22 cellular contexts compared by ENCODE assay signal in the genomic region with DNA sequence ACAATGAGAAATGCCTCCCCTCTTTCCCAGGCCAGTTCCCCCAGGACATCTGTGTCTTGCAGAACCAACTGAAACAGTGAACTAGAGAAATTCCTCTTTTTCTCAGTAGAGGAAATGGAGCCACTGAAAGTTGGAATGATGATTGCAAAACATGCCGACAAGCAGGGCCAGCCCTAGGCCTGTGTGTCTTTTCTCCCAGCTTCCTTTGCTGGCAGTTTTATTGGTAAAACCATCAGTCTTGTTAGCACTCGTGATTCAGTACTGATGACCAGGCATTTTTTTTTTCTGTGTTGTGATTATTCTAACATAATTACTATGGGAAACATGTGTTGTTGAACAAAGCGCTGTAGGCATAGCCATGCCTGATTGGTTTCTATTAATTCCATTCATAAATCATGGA.
"Had no signal": no experiment of that assay in that cellular context is flagged by ENCODE, and none has a peak within 500 bp of the region (broad histone marks: within the 10 kb centered on the region; RNA-seq: fewer than 3 reads in every experiment).

No MANE protein-coding gene starts in this region.

- H3K36me3 ChIP-seq: colonic mucosa, left ventricle myocardium inferior, ovary, prostate gland, right atrium auricular region had no signal

- H3K4me3 ChIP-seq: colonic mucosa, dorsolateral prefrontal cortex, left ventricle myocardium inferior, ovary, prostate gland, right atrium auricular region had no signal

- FAIRE-seq: small intestine had no signal

- H3K27me3 ChIP-seq: colonic mucosa, foreskin keratinocyte, ovary, right atrium auricular region had no signal

- H3K4me1 ChIP-seq: colonic mucosa, foreskin keratinocyte, left ventricle myocardium inferior, prostate gland, right atrium auricular region had no signal

- ATAC-seq: activated T-cell treated with anti-CD3 and anti-CD28 coated beads, Interleukin-2, amount 50 U/mL, for 72 hours; foreskin keratinocyte; natural killer cell treated with Interleukin-12 subunit alpha and Interleukin-12 subunit beta and Interleukin-15 and Interleukin-18, amount 100 ng/mL, for 72 hours; stimulated activated memory B cell treated with anti-CD40 and anti-IgM and Interleukin-4, amounts not matched to agents 10 μg/mL and 1 μg/mL and 100 μg/mL, for 72 hours had no signal

- H3K9me3 ChIP-seq: colonic mucosa, left ventricle myocardium inferior, ovary, prostate gland, right atrium auricular region had no signal

- H3K27ac ChIP-seq: colonic mucosa, dorsolateral prefrontal cortex, foreskin keratinocyte, left ventricle myocardium inferior, ovary, prostate gland, right atrium auricular region had no signal

- DNase-seq: activated CD4-positive, alpha-beta memory T cell treated with anti-CD3 and anti-CD28 coated beads for 36 hours; activated CD4-positive, alpha-beta T cell treated with anti-CD3 and anti-CD28 coated beads for 4 hours; activated CD4-positive, CD25-positive, alpha-beta regulatory T cell; activated effector memory CD4-positive, alpha-beta T cell treated with Interleukin-2 at 50 U/mL for 16 hours; activated naive CD4-positive, alpha-beta T cell treated with anti-CD3 and anti-CD28 coated beads for 36 hours; activated naive CD8-positive, alpha-beta T cell treated with anti-CD3 and anti-CD28 coated beads, Interleukin-2, amount 10 ng/mL, durations not matched to agents 7 days and 5 days; activated T-cell treated with anti-CD3 and anti-CD28 coated beads, Interleukin-2, amount 50 U/mL, for 72 hours; amygdala; colonic mucosa; dorsolateral prefrontal cortex; foreskin keratinocyte; immature natural killer cell; left ventricle myocardium inferior; mammary epithelial cell; ovary; small intestine; stimulated activated CD4-positive, alpha-beta T cell treated with anti-CD3 and anti-CD28 coated beads, Interleukin-2, amount 100 ng/mL, for 24 hours; trophoblast cell had no signal
